ENCODE assay signal across 8 cellular contexts in the genomic region with DNA sequence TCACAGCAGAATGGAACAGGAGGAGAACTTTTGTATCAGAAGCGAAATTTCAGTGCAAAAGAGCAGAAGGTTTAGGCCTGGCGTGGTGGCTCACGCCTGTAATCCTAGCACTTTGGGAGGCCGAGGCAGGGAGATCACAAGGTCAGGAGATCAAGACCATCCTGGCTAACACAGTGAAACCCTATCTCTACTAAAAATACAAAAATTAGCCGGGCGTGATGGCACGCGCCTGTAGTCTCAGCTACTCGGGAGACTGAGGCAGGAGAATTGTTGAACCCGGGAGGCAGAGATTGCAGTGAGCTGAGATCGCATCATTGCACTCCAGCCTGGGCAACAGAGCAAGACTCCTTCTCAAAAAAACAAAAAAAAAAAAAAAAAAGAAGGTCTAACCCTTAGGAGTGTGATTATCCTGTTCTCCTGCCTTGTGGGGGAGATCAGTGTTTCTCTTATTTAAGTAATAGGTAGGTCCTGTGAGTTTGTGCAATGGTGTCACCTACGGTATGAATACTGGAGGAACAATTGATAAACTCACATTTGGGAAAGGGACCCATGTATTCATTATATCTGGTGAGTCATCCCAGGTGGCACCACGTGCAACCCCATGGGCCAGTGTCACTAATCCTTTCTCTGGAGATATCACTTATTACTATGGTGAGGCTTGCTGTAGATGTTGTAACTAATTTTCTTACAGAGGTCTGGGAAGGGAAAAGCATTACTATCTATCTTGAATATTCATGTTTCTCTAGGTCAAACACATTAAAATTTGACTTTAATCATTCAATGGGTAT. TPM values are rescaled to one million over a fixed set of nuclear protein-coding genes. Genes with fewer than 3 reads are reported as not detected.
DNase-seq lines count a peak whose midpoint lies in the region; TF ChIP-seq lines count a peak whose summit lies in the region.
"Not testable (repeated sequence)": the region's sequence is repeated elsewhere in the genome, so short reads cannot be mapped to it uniquely, and the experiment has no call there.

No MANE protein-coding gene starts in this region.

- not testable (repeated sequence) for H3K27me3 Mint-ChIP-seq in CD8-positive, alpha-beta memory T cell; T-helper 1 cell treated with Interleukin-12 subunit alpha and Interleukin-12 subunit beta and Interleukin-4 antibody, amounts not matched to agents 30 μg/mL and 1 μg/mL, for 36 hours (ENCODE audit: low read depth); activated CD4-positive, alpha-beta memory T cell treated with anti-CD3 and anti-CD28 coated beads, Interleukin-2, amount 10 ng/mL, durations not matched to agents 7 days and 5 days; activated T-helper 1 cell treated with anti-CD3 and anti-CD28 coated beads, Interleukin-12 subunit alpha, Interleukin-12 subunit beta, Interleukin-2, Interleukin-4 antibody, amounts not matched to agents 30 ng/mL and 10 ng/mL and 1 ng/mL, durations not matched to agents 14 hours and 24 hours and 36 hours (ENCODE audit: insufficient read depth); activated naive CD8-positive, alpha-beta T cell; immature natural killer cell (ENCODE audit: low read depth in 3 of 3)

- DNase-seq in CD8-positive, alpha-beta memory T cell; activated CD4-positive, alpha-beta memory T cell treated with anti-CD3 and anti-CD28 coated beads, Interleukin-2, amount 10 ng/mL, durations not matched to agents 7 days and 5 days; activated T-helper 1 cell treated with anti-CD3 and anti-CD28 coated beads, Interleukin-12 subunit alpha, Interleukin-12 subunit beta, Interleukin-2, Interleukin-4 antibody, amounts not matched to agents 30 ng/mL and 10 ng/mL and 1 ng/mL, durations not matched to agents 14 hours and 24 hours and 36 hours (ENCODE audit: low spot score); immature natural killer cell; spleen: not testable (repeated sequence)

- H3K9me3 ChIP-seq in CD8-positive, alpha-beta memory T cell (ENCODE audit: low read length); spleen; thymus (ENCODE audit: control insufficient read depth): not testable (repeated sequence)

- not testable (repeated sequence) for TF ChIP-seq POLR2A in spleen (IDR thresholded peaks at IDR 0.05)

- TF ChIP-seq CTCF in spleen (IDR thresholded peaks at IDR 0.05 in 8 of 11, conservative IDR thresholded peaks at IDR 0.05 in 3 of 11): not testable (repeated sequence)

- H3K36me3 ChIP-seq in CD8-positive, alpha-beta memory T cell (ENCODE audit: insufficient read depth, low read length): peaks cover 92% of the 10 kb centered on the region
- H3K36me3 ChIP-seq in spleen (peaks cover 0 to 15% (median 0%) of the 10 kb centered on the region in 6 donors), thymus (ENCODE audit: control insufficient read depth, insufficient read depth) (peaks cover 75% of the 10 kb centered on the region)

- POLR2A ChIA-PET in CD8-positive, alpha-beta memory T cell (lab: Charles Lee): interaction anchor here (0.7 to 7.8 kb wide), 4 partner anchors 8 to 506 kb away, joined by 3 to 187 read pairs (median 6); no protein-coding TSS in a partner anchor
- POLR2A ChIA-PET in activated CD4-positive, alpha-beta memory T cell treated with anti-CD3 and anti-CD28 coated beads, Interleukin-2, amount 10 ng/mL, durations not matched to agents 7 days and 5 days (lab: Charles Lee): interaction anchor here (3.3 to 8.3 kb wide), 4 partner anchors 7 to 27 kb away, joined by 10 to 484 read pairs (median 186); no protein-coding TSS in a partner anchor

- H3K27ac Mint-ChIP-seq in CD8-positive, alpha-beta memory T cell: peak overlapping the region; percentile 88 to 100 (median 100)
- peak overlapping the region; percentile 97 for H3K27ac Mint-ChIP-seq in T-helper 1 cell treated with Interleukin-12 subunit alpha and Interleukin-12 subunit beta and Interleukin-4 antibody, amounts not matched to agents 30 μg/mL and 1 μg/mL, for 36 hours
- peak overlapping the region; percentile 97 for H3K27ac Mint-ChIP-seq in activated CD4-positive, alpha-beta memory T cell treated with anti-CD3 and anti-CD28 coated beads, Interleukin-2, amount 10 ng/mL, durations not matched to agents 7 days and 5 days
- peak overlapping the region; percentile 99 for H3K27ac Mint-ChIP-seq in activated T-helper 1 cell treated with anti-CD3 and anti-CD28 coated beads, Interleukin-12 subunit alpha, Interleukin-12 subunit beta, Interleukin-2, Interleukin-4 antibody, amounts not matched to agents 30 ng/mL and 10 ng/mL and 1 ng/mL, durations not matched to agents 14 hours and 24 hours and 36 hours
- peak overlapping the region; percentile 98 for H3K27ac Mint-ChIP-seq in activated naive CD8-positive, alpha-beta T cell
- H3K27ac Mint-ChIP-seq in immature natural killer cell: peak overlapping the region in 4 of 6 donors; percentile 8 to 85 (median 66)

- peak overlapping the region; percentile 66 for H3K27ac ChIP-seq in CD8-positive, alpha-beta memory T cell (ENCODE audit: low read depth, low read length)
- H3K27ac ChIP-seq in spleen (peak overlapping the region in 6 of 8 donors; percentile 41 to 96 (median 90)), thymus (ENCODE audit: low read depth) (peak overlapping the region; percentile 78)

- not testable (repeated sequence) for H3K27me3 ChIP-seq in CD8-positive, alpha-beta memory T cell (ENCODE audit: insufficient read depth, low read length, poor library complexity, severe bottlenecking); spleen (replicated peaks in 1 of 7); thymus (ENCODE audit: control insufficient read depth, insufficient read depth)

- intact Hi-C loops in activated T-helper 1 cell treated with anti-CD3 and anti-CD28 coated beads, Interleukin-12 subunit alpha, Interleukin-12 subunit beta, Interleukin-2, Interleukin-4 antibody, amounts not matched to agents 30 ng/mL and 10 ng/mL and 1 ng/mL, durations not matched to agents 14 hours and 24 hours and 36 hours (cut with micrococcal nuclease); spleen (cut with DNase I; ENCODE audit: low total_unique reads): not testable (repeated sequence)

- peaks cover 95 to 100% (median 99%) of the 10 kb centered on the region in 3 donors for H3K4me1 Mint-ChIP-seq in CD8-positive, alpha-beta memory T cell
- peaks cover 93% of the 10 kb centered on the region for H3K4me1 Mint-ChIP-seq in T-helper 1 cell treated with Interleukin-12 subunit alpha and Interleukin-12 subunit beta and Interleukin-4 antibody, amounts not matched to agents 30 μg/mL and 1 μg/mL, for 36 hours (ENCODE audit: low read depth)
- H3K4me1 Mint-ChIP-seq in activated CD4-positive, alpha-beta memory T cell treated with anti-CD3 and anti-CD28 coated beads, Interleukin-2, amount 10 ng/mL, durations not matched to agents 7 days and 5 days: peaks cover 97% of the 10 kb centered on the region
- H3K4me1 Mint-ChIP-seq in activated T-helper 1 cell treated with anti-CD3 and anti-CD28 coated beads, Interleukin-12 subunit alpha, Interleukin-12 subunit beta, Interleukin-2, Interleukin-4 antibody, amounts not matched to agents 30 ng/mL and 10 ng/mL and 1 ng/mL, durations not matched to agents 14 hours and 24 hours and 36 hours (ENCODE audit: low read depth): peaks cover 98% of the 10 kb centered on the region
- H3K4me1 Mint-ChIP-seq in activated naive CD8-positive, alpha-beta T cell (ENCODE audit: low read depth): peaks cover 96% of the 10 kb centered on the region
- H3K4me1 Mint-ChIP-seq in immature natural killer cell: peaks cover 9 to 35% of the 10 kb centered on the region in 2 donors

- peak overlapping the region; percentile 49 for H3K4me3 ChIP-seq in CD8-positive, alpha-beta memory T cell (ENCODE audit: low read length)
- H3K4me3 ChIP-seq in spleen: peak overlapping the region in 1 of 8 donors; percentile 50
- H3K4me3 ChIP-seq in thymus (ENCODE audit: low read length): peak overlapping the region; percentile 22

- peak overlapping the region; percentile 79 to 93 (median 84) for H3K4me3 Mint-ChIP-seq in CD8-positive, alpha-beta memory T cell
- peak overlapping the region; percentile 83 for H3K4me3 Mint-ChIP-seq in T-helper 1 cell treated with Interleukin-12 subunit alpha and Interleukin-12 subunit beta and Interleukin-4 antibody, amounts not matched to agents 30 μg/mL and 1 μg/mL, for 36 hours
- peak overlapping the region; percentile 69 for H3K4me3 Mint-ChIP-seq in activated CD4-positive, alpha-beta memory T cell treated with anti-CD3 and anti-CD28 coated beads, Interleukin-2, amount 10 ng/mL, durations not matched to agents 7 days and 5 days
- peak overlapping the region; percentile 79 for H3K4me3 Mint-ChIP-seq in activated T-helper 1 cell treated with anti-CD3 and anti-CD28 coated beads, Interleukin-12 subunit alpha, Interleukin-12 subunit beta, Interleukin-2, Interleukin-4 antibody, amounts not matched to agents 30 ng/mL and 10 ng/mL and 1 ng/mL, durations not matched to agents 14 hours and 24 hours and 36 hours
- H3K4me3 Mint-ChIP-seq in activated naive CD8-positive, alpha-beta T cell: peak overlapping the region; percentile 87
- H3K4me3 Mint-ChIP-seq in immature natural killer cell: not testable (repeated sequence)

- WGBS in spleen, 5 donors: 84 to 92% (median 89%) methylated on average over 13 of the region's 13 CpGs
- WGBS in thymus: 94% methylated on average over 13 of the region's 13 CpGs

- CTCF ChIA-PET in CD8-positive, alpha-beta memory T cell (lab: Charles Lee): interaction anchor here (3.0 to 8.2 kb wide), 2 partner anchors 7 to 12 kb away, joined by 24 to 68 read pairs; no protein-coding TSS in a partner anchor
- CTCF ChIA-PET in activated CD4-positive, alpha-beta memory T cell treated with anti-CD3 and anti-CD28 coated beads, Interleukin-2, amount 10 ng/mL, durations not matched to agents 7 days and 5 days (lab: Charles Lee): not testable (repeated sequence)

- not testable (repeated sequence) for H3K9me3 Mint-ChIP-seq in CD8-positive, alpha-beta memory T cell; T-helper 1 cell treated with Interleukin-12 subunit alpha and Interleukin-12 subunit beta and Interleukin-4 antibody, amounts not matched to agents 30 μg/mL and 1 μg/mL, for 36 hours; activated CD4-positive, alpha-beta memory T cell treated with anti-CD3 and anti-CD28 coated beads, Interleukin-2, amount 10 ng/mL, durations not matched to agents 7 days and 5 days; activated T-helper 1 cell treated with anti-CD3 and anti-CD28 coated beads, Interleukin-12 subunit alpha, Interleukin-12 subunit beta, Interleukin-2, Interleukin-4 antibody, amounts not matched to agents 30 ng/mL and 10 ng/mL and 1 ng/mL, durations not matched to agents 14 hours and 24 hours and 36 hours; activated naive CD8-positive, alpha-beta T cell (ENCODE audit: low read depth); immature natural killer cell

- H3K4me1 ChIP-seq in CD8-positive, alpha-beta memory T cell (ENCODE audit: insufficient read depth, low read length): peaks cover 98% of the 10 kb centered on the region
- H3K4me1 ChIP-seq in spleen: peaks cover 29 to 97% (median 75%) of the 10 kb centered on the region in 6 donors
- peaks cover 69% of the 10 kb centered on the region for H3K4me1 ChIP-seq in thymus (ENCODE audit: control insufficient read depth, insufficient read depth, low read length)

- peaks cover 76 to 95% (median 79%) of the 10 kb centered on the region in 3 donors for H3K36me3 Mint-ChIP-seq in CD8-positive, alpha-beta memory T cell
- peaks cover 94% of the 10 kb centered on the region for H3K36me3 Mint-ChIP-seq in T-helper 1 cell treated with Interleukin-12 subunit alpha and Interleukin-12 subunit beta and Interleukin-4 antibody, amounts not matched to agents 30 μg/mL and 1 μg/mL, for 36 hours (ENCODE audit: low read depth)
- H3K36me3 Mint-ChIP-seq in activated CD4-positive, alpha-beta memory T cell treated with anti-CD3 and anti-CD28 coated beads, Interleukin-2, amount 10 ng/mL, durations not matched to agents 7 days and 5 days (ENCODE audit: low read depth): peaks cover 100% of the 10 kb centered on the region
- peaks cover 93% of the 10 kb centered on the region for H3K36me3 Mint-ChIP-seq in activated T-helper 1 cell treated with anti-CD3 and anti-CD28 coated beads, Interleukin-12 subunit alpha, Interleukin-12 subunit beta, Interleukin-2, Interleukin-4 antibody, amounts not matched to agents 30 ng/mL and 10 ng/mL and 1 ng/mL, durations not matched to agents 14 hours and 24 hours and 36 hours (ENCODE audit: low read depth)
- H3K36me3 Mint-ChIP-seq in activated naive CD8-positive, alpha-beta T cell: peaks cover 72% of the 10 kb centered on the region
- peaks cover 17 to 27% (median 20%) of the 10 kb centered on the region in 3 donors for H3K36me3 Mint-ChIP-seq in immature natural killer cell

RNA-seq across cellular contexts. Expression of a gene that starts 45.3 kb away (rescaled TPM):
- 100 to 1,000 TPM; 329 to 353 TPM for total RNA-seq in CD8-positive, alpha-beta memory T cell
- 622 TPM for polyA plus RNA-seq in CD8-positive, alpha-beta memory T cell
- 100 to 1,000 TPM; 160 to 167 TPM for total RNA-seq in activated CD4-positive, alpha-beta memory T cell treated with anti-CD3 and anti-CD28 coated beads, Interleukin-2, amount 10 ng/mL, durations not matched to agents 7 days and 5 days
- total RNA-seq in activated T-helper 1 cell treated with anti-CD3 and anti-CD28 coated beads, Interleukin-12 subunit alpha, Interleukin-12 subunit beta, Interleukin-2, Interleukin-4 antibody, amounts not matched to agents 30 ng/mL and 10 ng/mL and 1 ng/mL, durations not matched to agents 14 hours and 24 hours and 36 hours: 228 and 229 TPM in 2 replicates
- 100 to 1,000 TPM; 602 to 622 (median 602) TPM for polyA plus RNA-seq in immature natural killer cell
- 100 to 1,000 TPM; 107 to 176 (median 123) TPM for total RNA-seq in spleen
- polyA plus RNA-seq in spleen: 100 to 1,000 TPM; 102 to 165 (median 147) TPM
- polyA plus RNA-seq in thymus: 237 TPM

RNA-seq across cellular contexts. Expression of a gene that starts 54.3 kb away (rescaled TPM):
- 10 to 100 TPM in 1 of 2 experiments, 1 to 10 TPM in 1; 8.4 to 11.4 TPM for total RNA-seq in CD8-positive, alpha-beta memory T cell
- polyA plus RNA-seq in CD8-positive, alpha-beta memory T cell: 13.7 TPM
- total RNA-seq in activated CD4-positive, alpha-beta memory T cell treated with anti-CD3 and anti-CD28 coated beads, Interleukin-2, amount 10 ng/mL, durations not matched to agents 7 days and 5 days: 10 to 100 TPM; 16.7 to 20.7 TPM
- 13.2 and 13.6 TPM in 2 replicates for total RNA-seq in activated T-helper 1 cell treated with anti-CD3 and anti-CD28 coated beads, Interleukin-12 subunit alpha, Interleukin-12 subunit beta, Interleukin-2, Interleukin-4 antibody, amounts not matched to agents 30 ng/mL and 10 ng/mL and 1 ng/mL, durations not matched to agents 14 hours and 24 hours and 36 hours
- polyA plus RNA-seq in immature natural killer cell (10 to 100 TPM; 16.2 to 37.5 (median 30.8) TPM), spleen (1 to 10 TPM; 7.2 to 8.6 (median 7.9) TPM), thymus (9.3 TPM)
- 10 to 100 TPM; 12.0 to 32.8 (median 24.9) TPM for total RNA-seq in spleen
